In genomic region chr4:163528618-163529017, GRCh38 we compare ENCODE assay signal across 1 cellular context.
TF ChIP-seq lines count a peak whose summit lies in the region.

No MANE protein-coding gene starts in this region.

TF ChIP-seq in HepG2, 621 proteins besides CTCF, POLR2A, EP300 and RAD21:
- TF ChIP-seq RBM22 (optimal IDR thresholded peaks at IDR 0.05; ENCODE audit: low read length) (peak; percentile 48), RFX1 (IDR thresholded peaks at IDR 0.05) (no peak)
- TF ChIP-seq, protein P1, sequence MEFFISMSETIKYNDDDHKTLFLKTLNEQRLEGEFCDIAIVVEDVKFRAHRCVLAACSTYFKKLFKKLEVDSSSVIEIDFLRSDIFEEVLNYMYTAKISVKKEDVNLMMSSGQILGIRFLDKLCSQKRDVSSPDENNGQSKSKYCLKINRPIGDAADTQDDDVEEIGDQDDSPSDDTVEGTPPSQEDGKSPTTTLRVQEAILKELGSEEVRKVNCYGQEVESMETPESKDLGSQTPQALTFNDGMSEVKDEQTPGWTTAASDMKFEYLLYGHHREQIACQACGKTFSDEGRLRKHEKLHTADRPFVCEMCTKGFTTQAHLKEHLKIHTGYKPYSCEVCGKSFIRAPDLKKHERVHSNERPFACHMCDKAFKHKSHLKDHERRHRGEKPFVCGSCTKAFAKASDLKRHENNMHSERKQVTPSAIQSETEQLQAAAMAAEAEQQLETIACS (CRISPR knock-in tag; IDR thresholded peaks at IDR 0.05) = no peak
- TF ChIP-seq, protein P2, sequence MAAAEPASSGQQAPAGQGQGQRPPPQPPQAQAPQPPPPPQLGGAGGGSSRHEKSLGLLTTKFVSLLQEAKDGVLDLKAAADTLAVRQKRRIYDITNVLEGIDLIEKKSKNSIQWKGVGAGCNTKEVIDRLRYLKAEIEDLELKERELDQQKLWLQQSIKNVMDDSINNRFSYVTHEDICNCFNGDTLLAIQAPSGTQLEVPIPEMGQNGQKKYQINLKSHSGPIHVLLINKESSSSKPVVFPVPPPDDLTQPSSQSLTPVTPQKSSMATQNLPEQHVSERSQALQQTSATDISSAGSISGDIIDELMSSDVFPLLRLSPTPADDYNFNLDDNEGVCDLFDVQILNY (CRISPR knock-in tag; conservative IDR thresholded peaks at IDR 0.05) = no peak
TF ChIP-seq in HepG2: peak in this region for 1.
